In the genomic region with DNA sequence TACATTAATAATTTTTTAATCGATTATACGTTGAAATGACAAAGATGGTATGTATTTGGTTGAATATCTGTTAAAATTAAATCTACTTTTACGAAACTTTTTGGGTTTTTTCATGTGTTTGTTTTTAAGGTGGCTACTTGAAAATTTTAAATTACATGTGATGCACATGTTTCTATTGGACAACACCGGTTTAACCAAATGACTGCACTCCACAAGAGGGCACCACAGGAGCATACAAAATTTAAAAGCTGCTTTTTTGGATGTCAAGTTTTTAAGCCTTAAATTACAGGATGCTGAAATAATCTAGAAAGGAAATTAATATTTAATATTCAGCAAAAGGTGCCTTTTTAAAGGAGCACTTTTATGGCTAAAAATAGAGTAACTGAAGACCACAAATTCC, we compare ENCODE assay signal across 9 cellular contexts.
A peak's percentile ranks its signal among the peaks of the same experiment; 100 is the strongest.
DNase-seq lines count a peak whose midpoint lies in the region; ATAC-seq and TF ChIP-seq lines count a peak whose summit lies in the region.
"Had no signal": no experiment of that assay in that cellular context is flagged by ENCODE, and none has a peak within 500 bp of the region (broad histone marks: within the 10 kb centered on the region; RNA-seq: fewer than 3 reads in every experiment).

No MANE protein-coding gene starts in this region.

- peak; percentile 60 to 76 (median 70) for TF ChIP-seq CTCF in nephron (IDR thresholded peaks at IDR 0.05; ENCODE audit: unreplicated experiment in 3 of 3)

- no peaks in the 10 kb centered on the region for H3K9me3 Mint-ChIP-seq in effector memory CD8-positive, alpha-beta T cell
- H3K9me3 Mint-ChIP-seq in nephron, result no peaks in the 10 kb centered on the region
- no peaks in the 10 kb centered on the region for H3K9me3 Mint-ChIP-seq in stimulated activated memory B cell treated with anti-CD40 and anti-IgM and Interleukin-4, amounts not matched to agents 10 μg/mL and 1 μg/mL and 100 μg/mL, for 72 hours
- H3K9me3 Mint-ChIP-seq: central memory CD8-positive, alpha-beta T cell had no signal

- no peak overlapping the region for H3K4me3 Mint-ChIP-seq in effector memory CD8-positive, alpha-beta T cell
- no peak overlapping the region for H3K4me3 Mint-ChIP-seq in nephron
- H3K4me3 Mint-ChIP-seq in stimulated activated memory B cell treated with anti-CD40 and anti-IgM and Interleukin-4, amounts not matched to agents 10 μg/mL and 1 μg/mL and 100 μg/mL, for 72 hours, result no peak overlapping the region
- H3K4me3 Mint-ChIP-seq: central memory CD8-positive, alpha-beta T cell had no signal

- peaks cover 11% of the 10 kb centered on the region for H3K36me3 Mint-ChIP-seq in effector memory CD8-positive, alpha-beta T cell (ENCODE audit: insufficient read depth)
- peaks cover 29% of the 10 kb centered on the region for H3K36me3 Mint-ChIP-seq in nephron (ENCODE audit: low read depth)
- peaks cover 44% of the 10 kb centered on the region for H3K36me3 Mint-ChIP-seq in stimulated activated memory B cell treated with anti-CD40 and anti-IgM and Interleukin-4, amounts not matched to agents 10 μg/mL and 1 μg/mL and 100 μg/mL, for 72 hours

- ATAC-seq in effector memory CD8-positive, alpha-beta T cell (replicated peaks), result no peak
- ATAC-seq in stimulated activated memory B cell treated with anti-CD40 and anti-IgM and Interleukin-4, amounts not matched to agents 10 μg/mL and 1 μg/mL and 100 μg/mL, for 72 hours, result no peak
- ATAC-seq in GM21737 (IDR thresholded peaks at IDR 0.05; ENCODE audit: unreplicated experiment), result no peak

- DNase-seq in NCI-H2081 (lab: John Stamatoyannopoulos, UW) (peak; percentile 26 to 46), NCI-H2081 treated with DMSO at 0.1 percent for 48 hours (lab: John Stamatoyannopoulos, UW) (no peak), NAMALWA (ENCODE audit: low spot score) (peak; percentile 52)
- peak; percentile 64 for DNase-seq in activated CD4-positive, alpha-beta T cell treated with anti-CD3 and anti-CD28 coated beads for 48 hours
- DNase-seq in effector memory CD8-positive, alpha-beta T cell, result peak in 2 of 3 experiments; percentile 4 to 27

- H3K4me1 Mint-ChIP-seq in effector memory CD8-positive, alpha-beta T cell (ENCODE audit: low read depth in 2 of 2), result peaks cover 0 to 5% of the 10 kb centered on the region in 2 donors
- H3K4me1 Mint-ChIP-seq in nephron, result peaks cover 16% of the 10 kb centered on the region
- peaks cover 13% of the 10 kb centered on the region for H3K4me1 Mint-ChIP-seq in stimulated activated memory B cell treated with anti-CD40 and anti-IgM and Interleukin-4, amounts not matched to agents 10 μg/mL and 1 μg/mL and 100 μg/mL, for 72 hours

- no peak overlapping the region for H3K27ac Mint-ChIP-seq in effector memory CD8-positive, alpha-beta T cell
- H3K27ac Mint-ChIP-seq in nephron, result no peak overlapping the region
- no peak overlapping the region for H3K27ac Mint-ChIP-seq in stimulated activated memory B cell treated with anti-CD40 and anti-IgM and Interleukin-4, amounts not matched to agents 10 μg/mL and 1 μg/mL and 100 μg/mL, for 72 hours

- H3K27me3 Mint-ChIP-seq in effector memory CD8-positive, alpha-beta T cell, result no peaks in the 10 kb centered on the region
- H3K27me3 Mint-ChIP-seq in nephron (ENCODE audit: low read depth), result no peaks in the 10 kb centered on the region
- no peaks in the 10 kb centered on the region for H3K27me3 Mint-ChIP-seq in stimulated activated memory B cell treated with anti-CD40 and anti-IgM and Interleukin-4, amounts not matched to agents 10 μg/mL and 1 μg/mL and 100 μg/mL, for 72 hours
- H3K27me3 Mint-ChIP-seq: central memory CD8-positive, alpha-beta T cell had no signal
